ENCODE assay signal across 2 cellular contexts in genomic region chr10:114694735-114695134, GRCh38.
TF ChIP-seq lines count a peak whose summit lies in the region.

No MANE protein-coding gene starts in this region.

TF ChIP-seq in HEK293, 187 proteins besides CTCF, POLR2A, EP300 and RAD21 (continued from another document):
- 0 out of 2 replicates have a peak, but pooled peaks have one; percentile 28 for TF ChIP-seq ZBTB17 (tag by site-specific recombination; IDR thresholded peaks at IDR 0.05)
- 0 out of 2 replicates have a peak, but pooled peaks have one; percentile 28 for TF ChIP-seq ZNF501 (tag by site-specific recombination; IDR thresholded peaks at IDR 0.05)
- no peak for TF ChIP-seq ZNF596 (tag by site-specific recombination; IDR thresholded peaks at IDR 0.05)
- TF ChIP-seq ZBTB6 (tag by site-specific recombination; IDR thresholded peaks at IDR 0.05), result peak; percentile 95

TF ChIP-seq in WTC11, 78 proteins besides CTCF, POLR2A, EP300 and RAD21 (continued from another document):
- TF ChIP-seq ZNF532 (CRISPR knock-in tag; IDR thresholded peaks at IDR 0.05; ENCODE audit: borderline replicate concordance), result no peak
- TF ChIP-seq NR2C2 (CRISPR knock-in tag; IDR thresholded peaks at IDR 0.05), result no peak
